Comparison of ENCODE assay signal across 8 cellular contexts in the genomic region with DNA sequence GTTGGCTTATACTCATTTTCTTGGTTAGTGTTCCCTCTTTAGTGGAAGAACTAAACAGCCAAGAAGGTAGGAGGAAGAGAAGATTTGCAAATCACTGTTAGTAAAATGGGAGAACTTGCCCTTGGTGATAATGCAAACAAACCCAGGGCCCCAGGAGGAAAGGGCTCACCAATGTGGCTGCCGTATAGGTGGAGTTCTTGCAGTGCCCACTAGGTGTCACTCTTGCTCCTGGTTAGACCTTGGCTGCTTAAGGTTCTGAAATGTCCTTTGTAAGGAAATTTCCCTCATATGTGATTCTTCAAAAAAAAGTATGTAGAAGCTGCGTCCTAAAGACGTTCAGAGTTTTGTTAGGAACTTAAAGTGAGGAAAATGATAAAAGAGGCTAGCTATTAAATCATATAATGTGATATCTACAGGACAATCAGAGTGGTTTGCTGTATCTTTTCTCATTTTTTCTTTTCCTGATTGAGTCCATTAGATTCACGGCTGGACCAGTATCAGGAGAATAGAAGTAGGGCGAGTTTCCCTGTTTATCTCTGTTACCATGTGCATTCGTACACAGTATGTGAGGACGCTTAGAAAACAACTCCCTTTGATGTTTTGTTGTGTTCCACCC. TPM values are rescaled to one million over a fixed set of nuclear protein-coding genes. Genes with fewer than 3 reads are reported as not detected.
DNase-seq lines count a peak whose midpoint lies in the region; ATAC-seq and TF ChIP-seq lines count a peak whose summit lies in the region.

No MANE protein-coding gene starts in this region.

- H3K4me3 Mint-ChIP-seq in activated CD4-positive, alpha-beta memory T cell treated with anti-CD3 and anti-CD28 coated beads for 36 hours: no peak overlapping the region
- H3K4me3 Mint-ChIP-seq in mesothelial cell of epicardium: no peak overlapping the region

- H3K27ac Mint-ChIP-seq in activated CD4-positive, alpha-beta memory T cell treated with anti-CD3 and anti-CD28 coated beads for 36 hours: no peak overlapping the region
- no peak overlapping the region for H3K27ac Mint-ChIP-seq in mesothelial cell of epicardium

- DNase-seq in C1 segment of cervical spinal cord (lab: John Stamatoyannopoulos, UW): peak in 9 of 14 donors; percentile 0 to 46 (median 19)
- peak; percentile 40 for DNase-seq in NCI-H748 (lab: John Stamatoyannopoulos, UW; ENCODE audit: unreplicated experiment)
- peak; percentile 80 for DNase-seq in activated CD4-positive, alpha-beta memory T cell treated with anti-CD3 and anti-CD28 coated beads for 36 hours
- DNase-seq in effector CD8-positive, alpha-beta T cell (lab: John Stamatoyannopoulos, UW): peak; percentile 51
- peak; percentile 40 to 75 for DNase-seq in mesothelial cell of epicardium (ENCODE audit: low spot score in 2 of 2, unreplicated experiment in 2 of 2)
- DNase-seq in stimulated activated CD8-positive, alpha-beta memory T cell treated with anti-CD3 and anti-CD28 coated beads, Interleukin-4, amount 100 ng/mL, for 4 hours (ENCODE audit: low read depth in 2 of 2, low spot score in 1 of 2): peak; percentile 26 to 52

- ATAC-seq in GM18909 (IDR thresholded peaks at IDR 0.05; ENCODE audit: poor library complexity, unreplicated experiment): peak; percentile 86
- ATAC-seq in HG03196 (IDR thresholded peaks at IDR 0.05; ENCODE audit: unreplicated experiment): peak; percentile 71

- peaks cover 50% of the 10 kb centered on the region for H3K36me3 Mint-ChIP-seq in activated CD4-positive, alpha-beta memory T cell treated with anti-CD3 and anti-CD28 coated beads for 36 hours
- H3K36me3 Mint-ChIP-seq in mesothelial cell of epicardium: peaks cover 58% of the 10 kb centered on the region

- peak; percentile 83 for TF ChIP-seq CTCF in mesothelial cell of epicardium (IDR thresholded peaks at IDR 0.05; ENCODE audit: unreplicated experiment)

- POLR2A ChIA-PET in activated CD4-positive, alpha-beta memory T cell treated with anti-CD3 and anti-CD28 coated beads for 36 hours (lab: Charles Lee): no interaction called here

- CTCF ChIA-PET in activated CD4-positive, alpha-beta memory T cell treated with anti-CD3 and anti-CD28 coated beads for 36 hours (lab: Charles Lee): interaction anchor here (0.7 to 3.1 kb wide), 13 partner anchors 9 to 413 kb away, joined by 3 to 19 read pairs (median 4); no protein-coding TSS in a partner anchor

- H3K9me3 Mint-ChIP-seq in activated CD4-positive, alpha-beta memory T cell treated with anti-CD3 and anti-CD28 coated beads for 36 hours: peaks cover 11% of the 10 kb centered on the region
- peaks cover 40% of the 10 kb centered on the region for H3K9me3 Mint-ChIP-seq in mesothelial cell of epicardium

- H3K27me3 Mint-ChIP-seq in activated CD4-positive, alpha-beta memory T cell treated with anti-CD3 and anti-CD28 coated beads for 36 hours: no peaks in the 10 kb centered on the region
- no peaks in the 10 kb centered on the region for H3K27me3 Mint-ChIP-seq in mesothelial cell of epicardium (ENCODE audit: low read depth)

- intact Hi-C loops in activated CD4-positive, alpha-beta memory T cell treated with anti-CD3 and anti-CD28 coated beads for 36 hours (cut with micrococcal nuclease): loop anchor here (5.0 kb wide), 1 partner anchor 142 kb away; no protein-coding TSS in a partner anchor

- H3K4me1 Mint-ChIP-seq in activated CD4-positive, alpha-beta memory T cell treated with anti-CD3 and anti-CD28 coated beads for 36 hours (ENCODE audit: low read depth): peaks cover 18% of the 10 kb centered on the region
- H3K4me1 Mint-ChIP-seq in mesothelial cell of epicardium: no peaks in the 10 kb centered on the region

RNA-seq across cellular contexts. Expression of a gene that starts 48.6 kb away (rescaled TPM):
- 10 to 100 TPM; 50.7 to 52.7 TPM for total RNA-seq in activated CD4-positive, alpha-beta memory T cell treated with anti-CD3 and anti-CD28 coated beads for 36 hours
- 22.5 to 23.5 TPM (median 23.3 TPM) in 3 replicates for total RNA-seq in mesothelial cell of epicardium

Comparison
In these comparisons a context has a peak if more than half of its experiments do, and no peak if none do; other contexts are left out.
1. Peak in every context shown above with its lines: DNase-seq and ATAC-seq.
2. DNase-seq: peak in every context shown above with its lines; median percentile 80 in activated CD4-positive, alpha-beta memory T cell treated with anti-CD3 and anti-CD28 coated beads for 36 hours; 58 in mesothelial cell of epicardium; 51 in effector CD8-positive, alpha-beta T cell; 40 in NCI-H748; 39 in stimulated activated CD8-positive, alpha-beta memory T cell treated with anti-CD3 and anti-CD28 coated beads, Interleukin-4, amount 100 ng/mL, for 4 hours; 19 in C1 segment of cervical spinal cord.